Comparison of ENCODE assay signal across 9 cellular contexts in the genomic region with DNA sequence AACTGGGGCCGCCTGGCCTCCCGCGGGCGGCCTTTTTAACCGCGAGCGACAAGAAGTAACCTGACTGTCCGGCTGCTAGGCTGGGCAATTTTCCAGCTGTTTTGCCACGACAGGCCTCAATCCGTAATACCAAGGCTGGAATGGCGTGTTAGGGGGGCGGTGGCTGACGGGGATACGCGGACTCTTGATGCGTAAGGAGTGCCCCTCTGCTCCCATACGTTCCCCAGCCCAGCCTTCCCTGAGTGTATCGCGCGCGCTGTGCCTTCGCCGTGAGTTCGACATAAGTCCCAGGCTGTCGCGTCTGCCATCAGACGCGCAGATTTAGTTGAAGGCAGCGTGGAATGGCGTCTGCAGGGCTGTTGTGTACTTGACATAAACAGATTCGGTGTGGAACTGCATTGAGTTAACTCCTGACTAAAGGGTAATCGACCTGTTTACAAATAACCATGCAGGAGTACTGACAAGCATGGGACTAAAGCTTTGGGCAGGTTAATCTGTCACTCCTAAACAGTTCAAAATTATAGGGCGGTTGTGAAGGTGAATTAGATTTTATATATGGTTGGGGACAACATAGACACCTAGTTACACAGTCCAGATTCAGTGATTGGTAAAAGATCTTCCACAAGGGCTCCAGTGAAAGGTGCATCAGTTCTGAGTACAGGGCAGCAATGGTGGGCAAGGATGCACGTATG. TPM values are rescaled to one million over a fixed set of nuclear protein-coding genes. Genes with fewer than 3 reads are reported as not detected.
DNase-seq lines count a peak whose midpoint lies in the region; TF ChIP-seq lines count a peak whose summit lies in the region.
"Had no signal": no experiment of that assay in that cellular context is flagged by ENCODE, and none has a peak within 500 bp of the region (broad histone marks: within the 10 kb centered on the region; RNA-seq: fewer than 3 reads in every experiment).

No MANE protein-coding gene starts in this region.

- TF ChIP-seq POLR2A in esophagus muscularis mucosa (IDR thresholded peaks at IDR 0.05; ENCODE audit: low read depth) (no peak), thyroid gland (IDR thresholded peaks at IDR 0.05) (no peak)

- H3K27me3 ChIP-seq in esophagus muscularis mucosa (no peaks in the 10 kb centered on the region), thyroid gland (no peaks in the 10 kb centered on the region)

- no peak for TF ChIP-seq EP300 in esophagus muscularis mucosa (IDR thresholded peaks at IDR 0.05)

- DNase-seq in Daoy (ENCODE audit: low read depth) (peak; percentile 56), HFFc6 (peak; percentile 41), NCI-H460 (ENCODE audit: extremely low read depth, low read depth) (peak; percentile 39), esophagus muscularis mucosa (ENCODE audit: extremely low spot score) (no peak), myocyte (ENCODE audit: low read depth) (peak; percentile 95), thyroid gland (peak; percentile 73 to 75), NCI-H2029 (lab: John Stamatoyannopoulos, UW) (no peak)
- peak; percentile 86 for DNase-seq in activated CD8-positive, alpha-beta memory T cell treated with anti-CD3 and anti-CD28 coated beads, Interleukin-2, amount 50 U/mL, for 48 hours

- no peak overlapping the region for H3K27ac Mint-ChIP-seq in HFFc6
- H3K27ac Mint-ChIP-seq: activated naive CD8-positive, alpha-beta T cell had no signal

- TF ChIP-seq CTCF in HFFc6 (IDR thresholded peaks at IDR 0.05) (no peak), esophagus muscularis mucosa (IDR thresholded peaks at IDR 0.05) (no peak), thyroid gland (IDR thresholded peaks at IDR 0.05) (no peak)

- peaks cover 5% of the 10 kb centered on the region; the same call in 1 of the 2 replicates for H3K36me3 Mint-ChIP-seq in HFFc6 (ENCODE audit: low read depth)

- no peaks in the 10 kb centered on the region for H3K9me3 Mint-ChIP-seq in HFFc6

- intact Hi-C loops in esophagus muscularis mucosa (cut with DNase I) (loop anchor here (5.0 kb wide), 2 partner anchors 116 to 136 kb away; partner anchors contain the start of gene TEX2), thyroid gland (cut with DNase I) (no loop called here)

- no peaks in the 10 kb centered on the region; the same call in 1 of the 2 replicates for H3K27me3 Mint-ChIP-seq in HFFc6 (ENCODE audit: insufficient read depth)
- H3K27me3 Mint-ChIP-seq: activated naive CD8-positive, alpha-beta T cell had no signal

- peak overlapping the region; percentile 86 to 96 (median 93) for H3K27ac ChIP-seq in esophagus muscularis mucosa (replicated peaks in 1 of 4)
- H3K27ac ChIP-seq in thyroid gland: peak overlapping the region; percentile 89 to 98 (median 96)

- 9% methylated on average over 17 of the region's 34 CpGs for WGBS in esophagus muscularis mucosa
- 7 to 15% methylated on average over 24 to 27 of the region's 34 CpGs for WGBS in thyroid gland, 2 donors

- no peak overlapping the region for H3K4me3 Mint-ChIP-seq in HFFc6
- H3K4me3 Mint-ChIP-seq: activated naive CD8-positive, alpha-beta T cell had no signal

- H3K9me3 ChIP-seq in esophagus muscularis mucosa (no peaks in the 10 kb centered on the region), thyroid gland (no peaks in the 10 kb centered on the region)

- H3K36me3 ChIP-seq in esophagus muscularis mucosa: peaks cover 0 to 23% (median 11%) of the 10 kb centered on the region in 4 donors
- peaks cover 0 to 4% of the 10 kb centered on the region in 2 donors for H3K36me3 ChIP-seq in thyroid gland

- H3K4me1 ChIP-seq in esophagus muscularis mucosa (peaks cover 18 to 37% (median 24%) of the 10 kb centered on the region in 4 donors), thyroid gland (peaks cover 13 to 16% of the 10 kb centered on the region in 2 donors)

- H3K4me3 ChIP-seq in esophagus muscularis mucosa (peak overlapping the region; percentile 69 to 81 (median 79)), thyroid gland (replicated peaks in 1 of 3) (peak overlapping the region; percentile 6 to 77 (median 52))

- peaks cover 26% of the 10 kb centered on the region for H3K4me1 Mint-ChIP-seq in HFFc6 (ENCODE audit: low read depth)

RNA-seq across cellular contexts. Expression of gene ERN1, which starts 16.6 kb away (rescaled TPM):
- total RNA-seq in Daoy (2014; rRNA removed; shearing (Covaris generic)): 5.2 and 13.5 TPM in 2 replicates
- 10 to 100 TPM in 2 of 6 experiments, 1 to 10 TPM in 4; 6.8 to 12.8 (median 7.9) TPM for total RNA-seq in HFFc6 (2021; fragmentation: NEBNext Ultra II Directional; extraction: Animal tissue kit (Norgen Biotek cat#: 25700))
- 13.4 and 14.0 TPM in 2 replicates for total RNA-seq in NCI-H460 (2014; rRNA removed; shearing (Covaris generic))
- 12.1 and 22.5 TPM in 2 replicates for polyA plus RNA-seq in NCI-H460 (2014; cell fraction: nucleus; rRNA removed)
- total RNA-seq in esophagus muscularis mucosa (10 to 100 TPM in 1 of 4 donors, 1 to 10 TPM in 3; 6.2 to 11.2 (median 9.3) TPM), myocyte (4.0 and 5.6 TPM in 2 replicates), thyroid gland (10 to 100 TPM in 3 of 4 donors, 1 to 10 TPM in 1; 9.5 to 20.2 (median 12.8) TPM)
- 7.3 TPM for polyA plus RNA-seq in myocyte (2012)

Comparison
In these comparisons a context has a peak if more than half of its experiments do, and no peak if none do; other contexts are left out.
1. DNase-seq: peak in Daoy (single experiment), HFFc6 (single experiment), NCI-H460 (single experiment), activated CD8-positive, alpha-beta memory T cell treated with anti-CD3 and anti-CD28 coated beads, Interleukin-2, amount 50 U/mL, for 48 hours (single experiment), myocyte (single experiment) and thyroid gland (2 of 2); none in esophagus muscularis mucosa (single experiment) and NCI-H2029 (single experiment).